In genomic region chr1:37393173-37393572, GRCh38 we compare ENCODE assay signal across 30 cellular contexts.
DNase-seq lines count a peak whose midpoint lies in the region; ATAC-seq, FAIRE-seq and TF ChIP-seq lines count a peak whose summit lies in the region.
"Had no signal": no experiment of that assay in that cellular context is flagged by ENCODE, and none has a peak within 500 bp of the region (broad histone marks: within the 10 kb centered on the region; RNA-seq: fewer than 3 reads in every experiment).

No MANE protein-coding gene starts in this region.

- H3K4me1 Mint-ChIP-seq in brain, result peaks cover 74% of the 10 kb centered on the region
- H3K4me1 Mint-ChIP-seq: activated naive CD4-positive, alpha-beta T cell treated with anti-CD3 and anti-CD28 coated beads, Interleukin-2, amount 10 ng/mL, durations not matched to agents 7 days and 5 days; activated T-helper 17 cell treated with anti-CD3 and anti-CD28 coated beads, Interleukin-2, amount 50 U/mL, for 72 hours; B cell; memory B cell had no signal

- TF ChIP-seq CTCF in brain (conservative IDR thresholded peaks at IDR 0.05) (no peak), pancreas (IDR thresholded peaks at IDR 0.05) (no peak)

- H3K36me3 Mint-ChIP-seq in brain, result no peaks in the 10 kb centered on the region
- H3K36me3 Mint-ChIP-seq: activated naive CD4-positive, alpha-beta T cell treated with anti-CD3 and anti-CD28 coated beads, Interleukin-2, amount 10 ng/mL, durations not matched to agents 7 days and 5 days; CD8-positive, alpha-beta T cell; memory B cell had no signal

- H3K4me3 ChIP-seq in pancreas, result no peak overlapping the region
- H3K4me3 ChIP-seq: adrenal gland, left lung, right atrium auricular region, thoracic aorta had no signal

- no peaks in the 10 kb centered on the region for H3K36me3 ChIP-seq in pancreas
- H3K36me3 ChIP-seq: adrenal gland, left lung, right atrium auricular region, thoracic aorta had no signal

- H3K27ac Mint-ChIP-seq in brain, result peak overlapping the region; percentile 6 to 79 (median 63)
- H3K27ac Mint-ChIP-seq: activated naive CD4-positive, alpha-beta T cell treated with anti-CD3 and anti-CD28 coated beads, Interleukin-2, amount 10 ng/mL, durations not matched to agents 7 days and 5 days; activated T-helper 17 cell treated with anti-CD3 and anti-CD28 coated beads, Interleukin-2, amount 50 U/mL, for 72 hours; B cell; CD8-positive, alpha-beta T cell; endodermal cell; memory B cell had no signal

- WGBS in pancreas, 2 donors, result 56 to 64% methylated on average over 3 of the region's 3 CpGs

- no peak overlapping the region for H3K4me3 Mint-ChIP-seq in brain
- H3K4me3 Mint-ChIP-seq: activated naive CD4-positive, alpha-beta T cell treated with anti-CD3 and anti-CD28 coated beads, Interleukin-2, amount 10 ng/mL, durations not matched to agents 7 days and 5 days; activated T-helper 17 cell treated with anti-CD3 and anti-CD28 coated beads, Interleukin-2, amount 50 U/mL, for 72 hours; B cell; CD8-positive, alpha-beta T cell; endodermal cell; memory B cell; neural crest cell had no signal

- H3K4me1 ChIP-seq in pancreas, result no peaks in the 10 kb centered on the region
- H3K4me1 ChIP-seq: adrenal gland, left lung, right atrium auricular region had no signal

- H3K9me3 ChIP-seq in pancreas, result no peaks in the 10 kb centered on the region
- H3K9me3 ChIP-seq: adrenal gland, left lung, right atrium auricular region, thoracic aorta had no signal

- DNase-seq in DMS79 (lab: John Stamatoyannopoulos, UW) (peak; percentile 56), NCI-H1417 (lab: John Stamatoyannopoulos, UW) (peak; percentile 37 to 84 (median 59)), NCI-H345 (lab: John Stamatoyannopoulos, UW) (peak; percentile 89), occipital lobe (lab: John Stamatoyannopoulos, UW) (no peak), pancreas (no peak), NCI-H446 (lab: John Stamatoyannopoulos, UW) (no peak)
- DNase-seq: ACHN; activated CD4-positive, alpha-beta T cell treated with anti-CD3 and anti-CD28 coated beads for 4 hours; activated naive CD4-positive, alpha-beta T cell treated with anti-CD3 and anti-CD28 coated beads, Interleukin-2, amount 10 ng/mL, durations not matched to agents 7 days and 5 days; adrenal gland; CD8-positive, alpha-beta T cell; cerebellar nuclear complex; dermis blood vessel endothelial cell; endodermal cell; left lung; NCI-H146; SHP77 treated with DMSO at 0.1 percent for 48 hours; stimulated activated CD4-positive, alpha-beta T cell treated with anti-CD3 and anti-CD28 coated beads, Interleukin-1b, Interleukin-23, amount 100 ng/mL, for 48 hours; stimulated activated naive CD8-positive, alpha-beta T cell treated with anti-CD3 and anti-CD28 coated beads, Interleukin-15, Interleukin-2, amounts not matched to agents 100 U/mL and 50 U/mL, for 24 hours had no signal

- no peak for ATAC-seq in pancreas
- ATAC-seq: activated T-helper 17 cell treated with anti-CD3 and anti-CD28 coated beads, Interleukin-2, amount 50 U/mL, for 72 hours; CD8-positive, alpha-beta T cell; left lung; Panc1; stimulated activated naive CD8-positive, alpha-beta T cell treated with anti-CD3 and anti-CD28 coated beads, Interleukin-15, Interleukin-2, amounts not matched to agents 100 U/mL and 50 U/mL, for 24 hours had no signal

- H3K9me3 Mint-ChIP-seq in brain, result peaks cover 0 to 8% (median 0%) of the 10 kb centered on the region in 5 experiments
- H3K9me3 Mint-ChIP-seq: activated naive CD4-positive, alpha-beta T cell treated with anti-CD3 and anti-CD28 coated beads, Interleukin-2, amount 10 ng/mL, durations not matched to agents 7 days and 5 days; activated T-helper 17 cell treated with anti-CD3 and anti-CD28 coated beads, Interleukin-2, amount 50 U/mL, for 72 hours; CD8-positive, alpha-beta T cell; endodermal cell; memory B cell; neural crest cell had no signal

- intact Hi-C loops in pancreas (cut with DNase I), result no loop called here

- H3K27me3 Mint-ChIP-seq in brain, result peaks cover 9% of the 10 kb centered on the region

- H3K27me3 ChIP-seq in pancreas, result peaks cover 0 to 6% (median 0%) of the 10 kb centered on the region in 4 donors
- H3K27me3 ChIP-seq: right atrium auricular region had no signal

- no peak for FAIRE-seq in pancreas (lab: Jason Lieb, UNC)
- FAIRE-seq: GM12892, H54, urothelium cell line had no signal

- H3K27ac ChIP-seq in pancreas, result no peak overlapping the region
- H3K27ac ChIP-seq: adrenal gland, left lung, right atrium auricular region, thoracic aorta had no signal

Comparison
In these comparisons a context has a peak if more than half of its experiments do, and no peak if none do; other contexts are left out.
1. DNase-seq: peak in DMS79 (single experiment), NCI-H1417 (3 of 3) and NCI-H345 (single experiment); none in occipital lobe (single experiment), pancreas (0 of 6) and NCI-H446 (0 of 2).